8 cellular contexts compared by ENCODE assay signal in genomic region chr16:5615868-5616642, GRCh38.
DNase-seq lines count a peak whose midpoint lies in the region; TF ChIP-seq lines count a peak whose summit lies in the region.

No MANE protein-coding gene starts in this region.

- H3K4me1 ChIP-seq in uterus: no peaks in the 10 kb centered on the region

- TF ChIP-seq POLR2A in uterus (IDR thresholded peaks at IDR 0.05): no peak

- H3K4me3 ChIP-seq in WERI-Rb-1 (ENCODE audit: low read depth, low read length): no peak overlapping the region
- H3K4me3 ChIP-seq in fibroblast of pulmonary artery (replicated peaks; ENCODE audit: low read depth, low read length): no peak overlapping the region
- H3K4me3 ChIP-seq in uterus: no peak overlapping the region

- H3K27ac ChIP-seq in WERI-Rb-1 (peak overlapping the region; percentile 33; the same call in 1 of the 2 replicates), uterus (no peak overlapping the region)

- DNase-seq in ACHN: peak; percentile 71
- DNase-seq in LoVo (ENCODE audit: low spot score): peak; percentile 43
- peak; percentile 91 for DNase-seq in WERI-Rb-1
- peak; percentile 2 for DNase-seq in fibroblast of pulmonary artery (ENCODE audit: low read depth)
- peak; percentile 63 for DNase-seq in occipital lobe (lab: John Stamatoyannopoulos, UW)
- no peak for DNase-seq in AG08395 (ENCODE audit: low spot score)
- DNase-seq in uterus: no peak

- H3K36me3 ChIP-seq in WERI-Rb-1: no peaks in the 10 kb centered on the region
- no peaks in the 10 kb centered on the region for H3K36me3 ChIP-seq in uterus

- TF ChIP-seq CTCF in GM12873 (IDR thresholded peaks at IDR 0.05; ENCODE audit: insufficient read depth, low read depth, low read length, missing control alignments) (peak; percentile 87), WERI-Rb-1 (IDR thresholded peaks at IDR 0.05; ENCODE audit: low read depth, low read length) (peak; percentile 95), fibroblast of pulmonary artery (IDR thresholded peaks at IDR 0.05; ENCODE audit: low read length, missing control alignments) (peak; percentile 12), uterus (IDR thresholded peaks at IDR 0.05) (peak in 1 of 4 experiments; percentile 27)

- in situ Hi-C loops in ACHN (cut with HindIII; ENCODE audit: low pct_ligation_motif_present, low pct_unique_long_range_greater_than_20kb, low sequenced_read_pairs): no loop called here

- H3K9me3 ChIP-seq in WERI-Rb-1 (ENCODE audit: severe bottlenecking): no peaks in the 10 kb centered on the region
- H3K9me3 ChIP-seq in uterus: no peaks in the 10 kb centered on the region

- H3K27me3 ChIP-seq in WERI-Rb-1 (ENCODE audit: insufficient read depth, low read depth, severe bottlenecking): no peaks in the 10 kb centered on the region
- no peaks in the 10 kb centered on the region for H3K27me3 ChIP-seq in uterus

- intact Hi-C loops in uterus (cut with DNase I; ENCODE audit: low total_unique reads): no loop called here

Comparison
In these comparisons a context has a peak if more than half of its experiments do, and no peak if none do; other contexts are left out.
1. DNase-seq: peak in ACHN (single experiment), LoVo (single experiment), WERI-Rb-1 (single experiment), fibroblast of pulmonary artery (single experiment) and occipital lobe (single experiment); none in AG08395 (single experiment) and uterus (0 of 2).